In the genomic region with DNA sequence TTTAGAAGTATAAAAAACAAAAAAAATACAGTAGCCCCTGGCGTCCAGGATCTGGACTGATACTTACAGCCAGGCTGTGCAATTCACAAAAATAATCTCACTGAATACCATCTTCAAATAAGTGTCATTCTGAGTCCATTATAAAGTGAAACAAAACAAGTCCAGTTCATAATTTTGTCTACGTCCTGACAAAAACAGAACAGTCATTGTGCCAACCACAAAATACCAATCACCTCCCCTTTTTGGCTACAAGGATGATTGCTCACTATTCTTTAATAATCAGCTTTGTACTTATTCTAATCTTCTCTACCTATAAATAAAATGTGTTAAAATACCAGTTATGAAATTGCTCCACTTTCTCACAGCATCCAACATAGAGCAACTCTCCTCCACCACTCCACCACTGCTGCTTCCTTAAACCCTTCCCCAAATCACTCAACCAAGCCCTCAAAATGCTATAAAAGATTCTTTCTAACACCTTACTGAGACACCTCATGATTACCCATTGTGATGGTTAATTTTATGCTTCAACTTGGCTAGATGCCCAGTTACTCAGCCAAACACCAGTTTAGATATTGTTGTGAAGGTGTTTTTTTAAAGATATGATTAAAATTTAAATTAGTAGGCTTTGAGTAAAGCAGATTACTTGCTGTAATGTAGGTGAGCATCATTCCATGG, we compare ENCODE assay signal across 1 cellular context.
TF ChIP-seq lines count a peak whose summit lies in the region.

No MANE protein-coding gene starts in this region.

TF ChIP-seq in GM23338, 12 proteins besides CTCF, POLR2A, EP300 and RAD21:
- TF ChIP-seq ZNF114 (CRISPR knock-in tag; IDR thresholded peaks at IDR 0.05) (no peak), EZH2 (IDR thresholded peaks at IDR 0.05; ENCODE audit: low read depth, unreplicated experiment) (no peak), ETS1 (IDR thresholded peaks at IDR 0.05) (no peak), POLR2AphosphoS5 (IDR thresholded peaks at IDR 0.05; ENCODE audit: low read depth) (no peak), NANOG (IDR thresholded peaks at IDR 0.05; ENCODE audit: borderline replicate concordance) (no peak), JUNB (IDR thresholded peaks at IDR 0.05; ENCODE audit: unreplicated experiment) (no peak), CREB1 (CRISPR knock-in tag; IDR thresholded peaks at IDR 0.05; ENCODE audit: low read depth) (no peak), STAT1 (IDR thresholded peaks at IDR 0.05; ENCODE audit: unreplicated experiment) (no peak), ZNF331 (CRISPR knock-in tag; IDR thresholded peaks at IDR 0.05; ENCODE audit: low read depth) (no peak), EZH2phosphoT487 (IDR thresholded peaks at IDR 0.05; ENCODE audit: unreplicated experiment) (no peak)
- TF ChIP-seq, protein P1, sequence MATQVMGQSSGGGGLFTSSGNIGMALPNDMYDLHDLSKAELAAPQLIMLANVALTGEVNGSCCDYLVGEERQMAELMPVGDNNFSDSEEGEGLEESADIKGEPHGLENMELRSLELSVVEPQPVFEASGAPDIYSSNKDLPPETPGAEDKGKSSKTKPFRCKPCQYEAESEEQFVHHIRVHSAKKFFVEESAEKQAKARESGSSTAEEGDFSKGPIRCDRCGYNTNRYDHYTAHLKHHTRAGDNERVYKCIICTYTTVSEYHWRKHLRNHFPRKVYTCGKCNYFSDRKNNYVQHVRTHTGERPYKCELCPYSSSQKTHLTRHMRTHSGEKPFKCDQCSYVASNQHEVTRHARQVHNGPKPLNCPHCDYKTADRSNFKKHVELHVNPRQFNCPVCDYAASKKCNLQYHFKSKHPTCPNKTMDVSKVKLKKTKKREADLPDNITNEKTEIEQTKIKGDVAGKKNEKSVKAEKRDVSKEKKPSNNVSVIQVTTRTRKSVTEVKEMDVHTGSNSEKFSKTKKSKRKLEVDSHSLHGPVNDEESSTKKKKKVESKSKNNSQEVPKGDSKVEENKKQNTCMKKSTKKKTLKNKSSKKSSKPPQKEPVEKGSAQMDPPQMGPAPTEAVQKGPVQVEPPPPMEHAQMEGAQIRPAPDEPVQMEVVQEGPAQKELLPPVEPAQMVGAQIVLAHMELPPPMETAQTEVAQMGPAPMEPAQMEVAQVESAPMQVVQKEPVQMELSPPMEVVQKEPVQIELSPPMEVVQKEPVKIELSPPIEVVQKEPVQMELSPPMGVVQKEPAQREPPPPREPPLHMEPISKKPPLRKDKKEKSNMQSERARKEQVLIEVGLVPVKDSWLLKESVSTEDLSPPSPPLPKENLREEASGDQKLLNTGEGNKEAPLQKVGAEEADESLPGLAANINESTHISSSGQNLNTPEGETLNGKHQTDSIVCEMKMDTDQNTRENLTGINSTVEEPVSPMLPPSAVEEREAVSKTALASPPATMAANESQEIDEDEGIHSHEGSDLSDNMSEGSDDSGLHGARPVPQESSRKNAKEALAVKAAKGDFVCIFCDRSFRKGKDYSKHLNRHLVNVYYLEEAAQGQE (IDR thresholded peaks at IDR 0.05; ENCODE audit: unreplicated experiment): no peak
- TF ChIP-seq, protein P2, sequence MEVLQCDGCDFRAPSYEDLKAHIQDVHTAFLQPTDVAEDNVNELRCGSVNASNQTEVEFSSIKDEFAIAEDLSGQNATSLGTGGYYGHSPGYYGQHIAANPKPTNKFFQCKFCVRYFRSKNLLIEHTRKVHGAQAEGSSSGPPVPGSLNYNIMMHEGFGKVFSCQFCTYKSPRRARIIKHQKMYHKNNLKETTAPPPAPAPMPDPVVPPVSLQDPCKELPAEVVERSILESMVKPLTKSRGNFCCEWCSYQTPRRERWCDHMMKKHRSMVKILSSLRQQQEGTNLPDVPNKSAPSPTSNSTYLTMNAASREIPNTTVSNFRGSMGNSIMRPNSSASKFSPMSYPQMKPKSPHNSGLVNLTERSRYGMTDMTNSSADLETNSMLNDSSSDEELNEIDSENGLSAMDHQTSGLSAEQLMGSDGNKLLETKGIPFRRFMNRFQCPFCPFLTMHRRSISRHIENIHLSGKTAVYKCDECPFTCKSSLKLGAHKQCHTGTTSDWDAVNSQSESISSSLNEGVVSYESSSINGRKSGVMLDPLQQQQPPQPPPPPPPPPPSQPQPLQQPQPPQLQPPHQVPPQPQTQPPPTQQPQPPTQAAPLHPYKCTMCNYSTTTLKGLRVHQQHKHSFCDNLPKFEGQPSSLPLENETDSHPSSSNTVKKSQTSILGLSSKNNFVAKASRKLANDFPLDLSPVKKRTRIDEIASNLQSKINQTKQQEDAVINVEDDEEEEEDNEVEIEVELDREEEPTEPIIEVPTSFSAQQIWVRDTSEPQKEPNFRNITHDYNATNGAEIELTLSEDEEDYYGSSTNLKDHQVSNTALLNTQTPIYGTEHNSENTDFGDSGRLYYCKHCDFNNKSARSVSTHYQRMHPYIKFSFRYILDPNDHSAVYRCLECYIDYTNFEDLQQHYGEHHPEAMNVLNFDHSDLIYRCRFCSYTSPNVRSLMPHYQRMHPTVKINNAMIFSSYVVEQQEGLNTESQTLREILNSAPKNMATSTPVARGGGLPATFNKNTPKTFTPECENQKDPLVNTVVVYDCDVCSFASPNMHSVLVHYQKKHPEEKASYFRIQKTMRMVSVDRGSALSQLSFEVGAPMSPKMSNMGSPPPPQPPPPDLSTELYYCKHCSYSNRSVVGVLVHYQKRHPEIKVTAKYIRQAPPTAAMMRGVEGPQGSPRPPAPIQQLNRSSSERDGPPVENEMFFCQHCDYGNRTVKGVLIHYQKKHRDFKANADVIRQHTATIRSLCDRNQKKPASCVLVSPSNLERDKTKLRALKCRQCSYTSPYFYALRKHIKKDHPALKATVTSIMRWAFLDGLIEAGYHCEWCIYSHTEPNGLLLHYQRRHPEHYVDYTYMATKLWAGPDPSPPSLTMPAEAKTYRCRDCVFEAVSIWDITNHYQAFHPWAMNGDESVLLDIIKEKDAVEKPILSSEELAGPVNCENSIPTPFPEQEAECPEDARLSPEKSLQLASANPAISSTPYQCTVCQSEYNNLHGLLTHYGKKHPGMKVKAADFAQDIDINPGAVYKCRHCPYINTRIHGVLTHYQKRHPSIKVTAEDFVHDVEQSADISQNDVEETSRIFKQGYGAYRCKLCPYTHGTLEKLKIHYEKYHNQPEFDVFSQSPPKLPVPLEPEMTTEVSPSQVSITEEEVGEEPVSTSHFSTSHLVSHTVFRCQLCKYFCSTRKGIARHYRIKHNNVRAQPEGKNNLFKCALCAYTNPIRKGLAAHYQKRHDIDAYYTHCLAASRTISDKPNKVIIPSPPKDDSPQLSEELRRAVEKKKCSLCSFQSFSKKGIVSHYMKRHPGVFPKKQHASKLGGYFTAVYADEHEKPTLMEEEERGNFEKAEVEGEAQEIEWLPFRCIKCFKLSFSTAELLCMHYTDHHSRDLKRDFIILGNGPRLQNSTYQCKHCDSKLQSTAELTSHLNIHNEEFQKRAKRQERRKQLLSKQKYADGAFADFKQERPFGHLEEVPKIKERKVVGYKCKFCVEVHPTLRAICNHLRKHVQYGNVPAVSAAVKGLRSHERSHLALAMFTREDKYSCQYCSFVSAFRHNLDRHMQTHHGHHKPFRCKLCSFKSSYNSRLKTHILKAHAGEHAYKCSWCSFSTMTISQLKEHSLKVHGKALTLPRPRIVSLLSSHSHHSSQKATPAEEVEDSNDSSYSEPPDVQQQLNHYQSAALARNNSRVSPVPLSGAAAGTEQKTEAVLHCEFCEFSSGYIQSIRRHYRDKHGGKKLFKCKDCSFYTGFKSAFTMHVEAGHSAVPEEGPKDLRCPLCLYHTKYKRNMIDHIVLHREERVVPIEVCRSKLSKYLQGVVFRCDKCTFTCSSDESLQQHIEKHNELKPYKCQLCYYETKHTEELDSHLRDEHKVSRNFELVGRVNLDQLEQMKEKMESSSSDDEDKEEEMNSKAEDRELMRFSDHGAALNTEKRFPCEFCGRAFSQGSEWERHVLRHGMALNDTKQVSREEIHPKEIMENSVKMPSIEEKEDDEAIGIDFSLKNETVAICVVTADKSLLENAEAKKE (CRISPR knock-in tag; IDR thresholded peaks at IDR 0.05): no peak
TF ChIP-seq in GM23338: peak in this region for 0.
